8 cellular contexts compared by ENCODE assay signal in genomic region chr17:76240461-76241204, GRCh38. TPM values are rescaled to one million over a fixed set of nuclear protein-coding genes. Genes with fewer than 3 reads are reported as not detected.
DNase-seq lines count a peak whose midpoint lies in the region; ATAC-seq and TF ChIP-seq lines count a peak whose summit lies in the region.

Gene RNF157 (minus strand): TSS chr17:76240493. CDS start chr17:76240240, 253 bp downstream.

- H3K4me3 Mint-ChIP-seq in Caco-2 (ENCODE audit: unreplicated experiment) = peak within 1 kb of the TSS; percentile 92
- H3K4me3 Mint-ChIP-seq in activated CD4-positive, alpha-beta T cell treated with anti-CD3 and anti-CD28 coated beads for 36 hours = peak within 1 kb of the TSS; percentile 78

- no peak for TF ChIP-seq CTCF in Caco-2 (IDR thresholded peaks at IDR 0.05; ENCODE audit: insufficient read depth in 1 of 2, low read depth in 1 of 2, low read length in 1 of 2, severe bottlenecking in 1 of 2, unreplicated experiment in 1 of 2)
- no peak for TF ChIP-seq CTCF in coronary artery (IDR thresholded peaks at IDR 0.05)

- H3K4me1 Mint-ChIP-seq in Caco-2 (ENCODE audit: low read depth, unreplicated experiment) = peaks cover 22% of the 10 kb centered on the region
- H3K4me1 Mint-ChIP-seq in activated CD4-positive, alpha-beta T cell treated with anti-CD3 and anti-CD28 coated beads for 36 hours = peaks cover 58% of the 10 kb centered on the region

- ATAC-seq in GM21786 (IDR thresholded peaks at IDR 0.05; ENCODE audit: unreplicated experiment) (peak; percentile 50), left lobe of liver (peak; percentile 77)
- ATAC-seq in activated CD4-positive, alpha-beta T cell treated with anti-CD3 and anti-CD28 coated beads for 36 hours = peak; percentile 84

- no peaks in the 10 kb centered on the region for H3K9me3 Mint-ChIP-seq in Caco-2 (ENCODE audit: unreplicated experiment)
- no peaks in the 10 kb centered on the region for H3K9me3 Mint-ChIP-seq in activated CD4-positive, alpha-beta T cell treated with anti-CD3 and anti-CD28 coated beads for 36 hours (ENCODE audit: low read depth)

- H3K27ac Mint-ChIP-seq in Caco-2 (ENCODE audit: unreplicated experiment) = peak within 1 kb of the TSS; percentile 80
- H3K27ac Mint-ChIP-seq in activated CD4-positive, alpha-beta T cell treated with anti-CD3 and anti-CD28 coated beads for 36 hours = peak within 1 kb of the TSS; percentile 88

- CTCF ChIA-PET in Caco-2 (lab: Charles Lee) = interaction anchor here (0.5 to 1.8 kb wide), 2 partner anchors 39 to 108 kb away, joined by 3 to 9 read pairs; no protein-coding TSS in a partner anchor
- CTCF ChIA-PET in activated CD4-positive, alpha-beta T cell treated with anti-CD3 and anti-CD28 coated beads for 36 hours (lab: Charles Lee) = interaction anchor here (0.8 to 1.0 kb wide), 3 partner anchors 18 to 59 kb away, joined by 3 to 4 read pairs (median 3); no protein-coding TSS in a partner anchor

- H3K4me3 ChIP-seq in Caco-2 (ENCODE audit: low read depth, low read length) = peak within 1 kb of the TSS; percentile 53
- H3K4me3 ChIP-seq in coronary artery = peak within 1 kb of the TSS; percentile 69

- intact Hi-C loops in Caco-2 (cut with micrococcal nuclease; ENCODE audit: unreplicated experiment) = loop anchor here (2.0 kb wide), 1 partner anchor 18 kb away; no protein-coding TSS in a partner anchor
- intact Hi-C loops in activated CD4-positive, alpha-beta T cell treated with anti-CD3 and anti-CD28 coated beads for 36 hours (cut with DNase I, micrococcal nuclease) = loop anchor here in 1 of 2 experiments (1.0 kb wide), 2 partner anchors 24 to 32 kb away; no protein-coding TSS in a partner anchor

- no peaks in the 10 kb centered on the region for H3K27me3 ChIP-seq in Caco-2 (replicated peaks; ENCODE audit: control insufficient read depth, insufficient read depth, low read length)

- no TSS peak for BruUV-seq in Caco-2 (replicated peaks; lab: Mats Ljungman, UMichigan)

- H3K27ac ChIP-seq in coronary artery = peak within 1 kb of the TSS; percentile 2 to 44

- peaks cover 31% of the 10 kb centered on the region for H3K4me1 ChIP-seq in Caco-2

- no peaks in the 10 kb centered on the region for H3K36me3 ChIP-seq in Caco-2 (ENCODE audit: control insufficient read depth, insufficient read depth, low read length)

- no peaks in the 10 kb centered on the region for H3K9me3 ChIP-seq in Caco-2

- peak; percentile 79 to 84 for DNase-seq in Caco-2
- DNase-seq in NCI-H1092 treated with DMSO at 0.1 percent for 48 hours (lab: John Stamatoyannopoulos, UW) = peak; percentile 39
- peak; percentile 73 for DNase-seq in activated CD4-positive, alpha-beta T cell treated with anti-CD3 and anti-CD28 coated beads for 36 hours
- no peak for DNase-seq in coronary artery (ENCODE audit: low spot score)
- DNase-seq in left lobe of liver (ENCODE audit: low spot score) = peak; percentile 74
- DNase-seq in stimulated activated CD4-positive, alpha-beta T cell treated with anti-CD3 and anti-CD28 coated beads, Interleukin-2, amount 100 ng/mL, for 4 hours (ENCODE audit: low read depth) = peak; percentile 51
- DNase-seq in HPDE6-E6E7 (ENCODE audit: extremely low spot score) = no peak

- H3K27me3 Mint-ChIP-seq in Caco-2 (ENCODE audit: insufficient read depth, unreplicated experiment) = no peaks in the 10 kb centered on the region
- H3K27me3 Mint-ChIP-seq in activated CD4-positive, alpha-beta T cell treated with anti-CD3 and anti-CD28 coated beads for 36 hours = peaks cover 2% of the 10 kb centered on the region

- POLR2A ChIA-PET in Caco-2 (lab: Charles Lee) = interaction anchor here (0.5 to 1.6 kb wide), 4 partner anchors 18 to 385 kb away, joined by 3 to 9 read pairs (median 5); partner anchors contain the start of genes UBALD2 and WBP2
- POLR2A ChIA-PET in activated CD4-positive, alpha-beta T cell treated with anti-CD3 and anti-CD28 coated beads for 36 hours (lab: Charles Lee) = no interaction called here

- no peaks in the 10 kb centered on the region for H3K36me3 Mint-ChIP-seq in Caco-2 (ENCODE audit: insufficient read depth, unreplicated experiment)
- H3K36me3 Mint-ChIP-seq in activated CD4-positive, alpha-beta T cell treated with anti-CD3 and anti-CD28 coated beads for 36 hours (ENCODE audit: low read depth) = peaks cover 7% of the 10 kb centered on the region

RNA-seq across cellular contexts. Expression of gene RNF157, which starts in this region (rescaled TPM):
- total RNA-seq in Caco-2 (2022) (25.9 and 29.3 TPM in 2 replicates), left lobe of liver (12.4 TPM)
- 10 to 100 TPM; 24.0 to 39.4 TPM for total RNA-seq in activated CD4-positive, alpha-beta T cell treated with anti-CD3 and anti-CD28 coated beads for 36 hours

Comparison
In these comparisons a context has a peak if more than half of its experiments do, and no peak if none do; other contexts are left out.
1. DNase-seq: peak in Caco-2 (2 of 2), NCI-H1092 treated with DMSO at 0.1 percent for 48 hours (single experiment), activated CD4-positive, alpha-beta T cell treated with anti-CD3 and anti-CD28 coated beads for 36 hours (single experiment), left lobe of liver (single experiment) and stimulated activated CD4-positive, alpha-beta T cell treated with anti-CD3 and anti-CD28 coated beads, Interleukin-2, amount 100 ng/mL, for 4 hours (single experiment); none in coronary artery (single experiment) and HPDE6-E6E7 (single experiment).
2. Peak in every context shown above with its lines, with median percentiles within 50 percentile points of each other: ATAC-seq.